ENCODE assay signal across 12 cellular contexts in the genomic region with DNA sequence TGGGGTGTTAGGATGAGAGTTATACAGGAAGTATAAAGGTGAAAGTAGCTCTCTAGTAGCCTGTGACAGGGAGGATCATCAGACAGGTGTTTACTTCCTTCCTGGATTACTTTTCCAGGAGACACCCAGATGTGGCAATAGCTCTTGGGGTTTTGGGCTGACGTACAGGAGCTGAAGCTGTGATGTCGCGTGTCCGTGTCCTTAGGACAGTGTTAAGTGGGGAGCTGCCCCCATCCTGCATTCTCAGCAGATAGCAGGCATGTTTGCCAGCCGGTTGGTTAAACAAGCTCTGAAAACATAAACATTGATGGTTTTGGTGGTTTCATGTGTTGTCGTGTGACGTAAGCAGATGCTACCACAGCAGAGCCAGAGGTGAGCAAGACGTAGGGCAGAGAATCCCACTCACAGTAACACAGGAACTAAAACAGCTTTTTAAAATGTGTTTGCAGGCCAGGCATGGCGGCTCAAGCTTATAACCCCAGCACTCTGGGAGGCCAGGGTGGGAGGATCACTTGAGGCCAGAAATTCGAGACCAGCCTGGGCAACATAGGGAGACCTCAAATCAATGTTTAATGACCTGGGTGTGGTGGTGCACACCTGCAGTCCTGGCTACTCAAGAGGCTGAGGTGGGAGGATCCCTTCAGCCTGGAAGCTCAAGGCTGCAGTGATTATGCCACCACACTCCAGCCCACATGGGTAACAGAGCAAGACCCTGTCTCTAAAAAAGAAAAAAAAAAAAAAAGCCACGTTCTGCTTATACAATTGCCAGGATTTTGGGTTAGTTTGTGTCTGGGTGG. TPM values are rescaled to one million over a fixed set of nuclear protein-coding genes. Genes with fewer than 3 reads are reported as not detected.
DNase-seq lines count a peak whose midpoint lies in the region; ATAC-seq and TF ChIP-seq lines count a peak whose summit lies in the region.
"Had no signal": no experiment of that assay in that cellular context is flagged by ENCODE, and none has a peak within 500 bp of the region (broad histone marks: within the 10 kb centered on the region; RNA-seq: fewer than 3 reads in every experiment).

No MANE protein-coding gene starts in this region.

- H3K9me3 ChIP-seq in A673 (ENCODE audit: low read depth, low read length, poor library complexity, severe bottlenecking), result no peaks in the 10 kb centered on the region

- peak; percentile 83 for ATAC-seq in activated CD8-positive, alpha-beta T cell treated with anti-CD3 and anti-CD28 coated beads, Interleukin-2, amount 10 ng/mL, durations not matched to agents 7 days and 5 days
- ATAC-seq in central memory CD8-positive, alpha-beta T cell (replicated peaks; ENCODE audit: extremely low read depth, poor library complexity, severe bottlenecking), result peak; percentile 90
- no peak for ATAC-seq in GM18861 (IDR thresholded peaks at IDR 0.05; ENCODE audit: unreplicated experiment)

- in situ Hi-C loops in ACHN (cut with HindIII; ENCODE audit: low pct_ligation_motif_present, low pct_unique_long_range_greater_than_20kb, low sequenced_read_pairs), result no loop called here

- POLR2A ChIA-PET in activated CD8-positive, alpha-beta T cell treated with anti-CD3 and anti-CD28 coated beads, Interleukin-2, amount 10 ng/mL, durations not matched to agents 7 days and 5 days (lab: Charles Lee), result interaction anchor here (0.6 to 1.6 kb wide), 11 partner anchors 11 to 157 kb away, joined by 3 to 8 read pairs (median 3); partner anchors contain the start of genes CYBA and ZC3H18
- POLR2A ChIA-PET in A673 (lab: Charles Lee; ENCODE audit: low non-redundant PET), result no interaction called here

- H3K4me1 Mint-ChIP-seq in activated CD8-positive, alpha-beta T cell treated with anti-CD3 and anti-CD28 coated beads, Interleukin-2, amount 10 ng/mL, durations not matched to agents 7 days and 5 days (ENCODE audit: low read depth), result peaks cover 33% of the 10 kb centered on the region
- H3K4me1 Mint-ChIP-seq in central memory CD8-positive, alpha-beta T cell, result peaks cover 45% of the 10 kb centered on the region

- no peaks in the 10 kb centered on the region for H3K27me3 ChIP-seq in A673 (replicated peaks; ENCODE audit: insufficient read depth, low read depth, low read length, poor library complexity)

- CTCF ChIA-PET in activated CD8-positive, alpha-beta T cell treated with anti-CD3 and anti-CD28 coated beads, Interleukin-2, amount 10 ng/mL, durations not matched to agents 7 days and 5 days (lab: Charles Lee), result interaction anchor here (0.9 to 2.0 kb wide), 16 partner anchors 11 to 596 kb away, joined by 3 to 11 read pairs (median 4); partner anchors contain the start of genes GALNS, TRAPPC2L and ZC3H18
- CTCF ChIA-PET in A673 (lab: Charles Lee), result interaction anchor here (0.7 kb wide), 1 partner anchor 153 kb away, joined by 4 read pairs; no protein-coding TSS in a partner anchor

- H3K4me3 ChIP-seq in Jurkat, Clone E6-1 (ENCODE audit: low read length), result no peak overlapping the region
- no peak overlapping the region for H3K4me3 ChIP-seq in A673 (ENCODE audit: low read depth, low read length, poor library complexity, severe bottlenecking)

- H3K4me3 Mint-ChIP-seq in activated CD8-positive, alpha-beta T cell treated with anti-CD3 and anti-CD28 coated beads, Interleukin-2, amount 10 ng/mL, durations not matched to agents 7 days and 5 days, result peak overlapping the region; percentile 55
- peak overlapping the region; percentile 70 for H3K4me3 Mint-ChIP-seq in central memory CD8-positive, alpha-beta T cell

- intact Hi-C loops in A673 (cut with micrococcal nuclease; ENCODE audit: unreplicated experiment), result no loop called here

- no peak for TF ChIP-seq CTCF in A673 (conservative IDR thresholded peaks at IDR 0.05; ENCODE audit: low read depth, low read length)

- H3K4me1 ChIP-seq in A673 (ENCODE audit: insufficient read depth, low read length, poor library complexity, severe bottlenecking), result no peaks in the 10 kb centered on the region

- no TSS peak for BruUV-seq in A673 (replicated peaks; lab: Mats Ljungman, UMichigan)

- H3K27ac Mint-ChIP-seq in activated CD8-positive, alpha-beta T cell treated with anti-CD3 and anti-CD28 coated beads, Interleukin-2, amount 10 ng/mL, durations not matched to agents 7 days and 5 days, result peak overlapping the region; percentile 91
- peak overlapping the region; percentile 97 for H3K27ac Mint-ChIP-seq in central memory CD8-positive, alpha-beta T cell (ENCODE audit: low read depth)

- peak; percentile 47 for DNase-seq in Jurkat, Clone E6-1 (ENCODE audit: low read depth, low spot score)
- peak; percentile 86 for DNase-seq in activated CD8-positive, alpha-beta T cell treated with anti-CD3 and anti-CD28 coated beads, Interleukin-2, amount 10 ng/mL, durations not matched to agents 7 days and 5 days
- DNase-seq in central memory CD8-positive, alpha-beta T cell (ENCODE audit: low spot score in 2 of 2), result peak; percentile 59 to 89
- DNase-seq in stimulated activated CD8-positive, alpha-beta memory T cell treated with anti-CD3 and anti-CD28 coated beads, Interleukin-12 subunit alpha, Interleukin-12 subunit beta, amount 100 ng/mL, for 4 hours (ENCODE audit: low read depth), result peak; percentile 55
- DNase-seq in germinal center (ENCODE audit: low spot score) (no peak), A673 (ENCODE audit: low spot score) (no peak), ACHN (no peak)
- DNase-seq: aorta, DND-41, midbrain had no signal

- peaks cover 37% of the 10 kb centered on the region for H3K36me3 ChIP-seq in A673 (ENCODE audit: insufficient read depth, low read length, poor library complexity, severe bottlenecking)

- no peaks in the 10 kb centered on the region for H3K9me3 Mint-ChIP-seq in activated CD8-positive, alpha-beta T cell treated with anti-CD3 and anti-CD28 coated beads, Interleukin-2, amount 10 ng/mL, durations not matched to agents 7 days and 5 days (ENCODE audit: insufficient read depth)
- H3K9me3 Mint-ChIP-seq in central memory CD8-positive, alpha-beta T cell, result no peaks in the 10 kb centered on the region

- H3K27me3 Mint-ChIP-seq in activated CD8-positive, alpha-beta T cell treated with anti-CD3 and anti-CD28 coated beads, Interleukin-2, amount 10 ng/mL, durations not matched to agents 7 days and 5 days (ENCODE audit: low read depth), result no peaks in the 10 kb centered on the region
- no peaks in the 10 kb centered on the region for H3K27me3 Mint-ChIP-seq in central memory CD8-positive, alpha-beta T cell

- H3K36me3 Mint-ChIP-seq in activated CD8-positive, alpha-beta T cell treated with anti-CD3 and anti-CD28 coated beads, Interleukin-2, amount 10 ng/mL, durations not matched to agents 7 days and 5 days (ENCODE audit: low read depth), result peaks cover 38% of the 10 kb centered on the region
- peaks cover 41% of the 10 kb centered on the region for H3K36me3 Mint-ChIP-seq in central memory CD8-positive, alpha-beta T cell (ENCODE audit: insufficient read depth)

- H3K27ac ChIP-seq in A673 (ENCODE audit: low read depth, low read length, poor library complexity, severe bottlenecking), result no peak overlapping the region

RNA-seq across cellular contexts. Expression of gene IL17C, which starts 18.3 kb away (rescaled TPM):
- not detected for polyA plus RNA-seq in Jurkat, Clone E6-1 (2012; ENCODE audit: insufficient read depth, insufficient read length)
- total RNA-seq in activated CD8-positive, alpha-beta T cell treated with anti-CD3 and anti-CD28 coated beads, Interleukin-2, amount 10 ng/mL, durations not matched to agents 7 days and 5 days, result under 1 TPM in 1 of 2 experiments, not detected in 1; 0.37 TPM
- total RNA-seq in A673 (2021), result 0.28 TPM in 1 of 2 replicates, not detected in the other
- total RNA-seq: aorta, frontal cortex had no signal
- polyA plus RNA-seq: aorta had no signal

RNA-seq across cellular contexts. Expression of gene CYBA, which starts 30.8 kb away (rescaled TPM):
- polyA plus RNA-seq in Jurkat, Clone E6-1 (2012; ENCODE audit: insufficient read depth, insufficient read length), result 176 TPM
- total RNA-seq in activated CD8-positive, alpha-beta T cell treated with anti-CD3 and anti-CD28 coated beads, Interleukin-2, amount 10 ng/mL, durations not matched to agents 7 days and 5 days, result 100 to 1,000 TPM; 568 to 599 TPM
- total RNA-seq in A673 (2021), result 44.7 and 53.6 TPM in 2 replicates

RNA-seq across cellular contexts. Expression of gene MVD, which starts 42.8 kb away (rescaled TPM):
- polyA plus RNA-seq in Jurkat, Clone E6-1 (2012; ENCODE audit: insufficient read depth, insufficient read length), result 91.1 TPM
- 10 to 100 TPM; 86.0 to 96.1 TPM for total RNA-seq in activated CD8-positive, alpha-beta T cell treated with anti-CD3 and anti-CD28 coated beads, Interleukin-2, amount 10 ng/mL, durations not matched to agents 7 days and 5 days
- 127 and 131 TPM in 2 replicates for total RNA-seq in A673 (2021)

RNA-seq across cellular contexts. Expression of gene ZC3H18, which starts 49.9 kb away (rescaled TPM):
- polyA plus RNA-seq in Jurkat, Clone E6-1 (2012; ENCODE audit: insufficient read depth, insufficient read length), result 52.1 TPM
- 10 to 100 TPM; 80.9 to 90.0 TPM for total RNA-seq in activated CD8-positive, alpha-beta T cell treated with anti-CD3 and anti-CD28 coated beads, Interleukin-2, amount 10 ng/mL, durations not matched to agents 7 days and 5 days
- total RNA-seq in A673 (2021), result 75.9 and 83.4 TPM in 2 replicates

Comparison
In these comparisons a context has a peak if more than half of its experiments do, and no peak if none do; other contexts are left out.
1. DNase-seq: peak in Jurkat, Clone E6-1 (single experiment), activated CD8-positive, alpha-beta T cell treated with anti-CD3 and anti-CD28 coated beads, Interleukin-2, amount 10 ng/mL, durations not matched to agents 7 days and 5 days (single experiment), central memory CD8-positive, alpha-beta T cell (2 of 2) and stimulated activated CD8-positive, alpha-beta memory T cell treated with anti-CD3 and anti-CD28 coated beads, Interleukin-12 subunit alpha, Interleukin-12 subunit beta, amount 100 ng/mL, for 4 hours (single experiment); none in germinal center (single experiment), A673 (single experiment) and ACHN (single experiment).
2. RNA of gene CYBA, which starts 30.8 kb away (total RNA-seq): 568 to 599 TPM in activated CD8-positive, alpha-beta T cell treated with anti-CD3 and anti-CD28 coated beads, Interleukin-2, amount 10 ng/mL, durations not matched to agents 7 days and 5 days; 44.7 to 53.6 TPM in A673; every median in the first group is over 10 times any median in the second.